Comparison of ENCODE assay signal across 2 cellular contexts in the genomic region with DNA sequence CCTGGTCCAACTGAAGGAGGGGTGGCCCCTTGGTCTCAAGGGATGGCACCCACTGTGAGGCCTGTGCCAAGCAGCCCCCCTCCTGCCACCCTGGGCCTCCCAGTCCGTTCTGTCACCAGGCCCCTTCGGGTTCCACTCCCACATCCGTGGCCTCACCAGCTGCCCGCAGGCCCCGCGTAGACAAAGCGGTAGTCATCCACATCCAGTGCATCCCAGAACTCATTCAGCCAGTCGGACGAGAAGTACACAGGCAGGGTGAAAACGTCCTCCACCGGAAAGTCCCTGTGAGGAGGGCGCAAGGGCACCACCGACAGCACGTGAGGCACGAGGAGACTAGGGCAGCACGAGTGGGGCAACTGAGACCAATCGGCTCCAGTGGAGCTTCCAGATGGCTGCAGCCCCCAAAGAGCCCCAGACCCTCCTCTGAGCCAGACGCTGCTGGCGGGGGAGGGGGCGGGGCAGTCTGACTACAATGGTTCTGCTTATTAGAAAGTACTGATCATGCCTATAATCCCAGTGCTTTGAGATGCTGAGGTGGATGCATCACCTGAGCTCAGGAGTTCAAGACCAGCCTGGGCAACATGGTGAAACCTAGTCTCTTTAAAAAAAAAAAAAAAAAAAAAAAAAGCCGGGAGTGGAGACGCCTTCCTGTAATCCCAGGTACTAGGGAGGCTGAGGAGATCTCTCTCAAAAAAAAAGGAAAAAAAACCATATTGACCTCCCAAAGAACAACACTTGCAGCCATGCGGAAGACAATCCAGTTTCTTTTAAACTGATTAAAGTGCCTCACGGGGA.
TF ChIP-seq lines count a peak whose summit lies in the region.

No MANE protein-coding gene starts in this region.

TF ChIP-seq in GM12878, 131 proteins besides CTCF, POLR2A, EP300 and RAD21:
- TF ChIP-seq, protein P1, sequence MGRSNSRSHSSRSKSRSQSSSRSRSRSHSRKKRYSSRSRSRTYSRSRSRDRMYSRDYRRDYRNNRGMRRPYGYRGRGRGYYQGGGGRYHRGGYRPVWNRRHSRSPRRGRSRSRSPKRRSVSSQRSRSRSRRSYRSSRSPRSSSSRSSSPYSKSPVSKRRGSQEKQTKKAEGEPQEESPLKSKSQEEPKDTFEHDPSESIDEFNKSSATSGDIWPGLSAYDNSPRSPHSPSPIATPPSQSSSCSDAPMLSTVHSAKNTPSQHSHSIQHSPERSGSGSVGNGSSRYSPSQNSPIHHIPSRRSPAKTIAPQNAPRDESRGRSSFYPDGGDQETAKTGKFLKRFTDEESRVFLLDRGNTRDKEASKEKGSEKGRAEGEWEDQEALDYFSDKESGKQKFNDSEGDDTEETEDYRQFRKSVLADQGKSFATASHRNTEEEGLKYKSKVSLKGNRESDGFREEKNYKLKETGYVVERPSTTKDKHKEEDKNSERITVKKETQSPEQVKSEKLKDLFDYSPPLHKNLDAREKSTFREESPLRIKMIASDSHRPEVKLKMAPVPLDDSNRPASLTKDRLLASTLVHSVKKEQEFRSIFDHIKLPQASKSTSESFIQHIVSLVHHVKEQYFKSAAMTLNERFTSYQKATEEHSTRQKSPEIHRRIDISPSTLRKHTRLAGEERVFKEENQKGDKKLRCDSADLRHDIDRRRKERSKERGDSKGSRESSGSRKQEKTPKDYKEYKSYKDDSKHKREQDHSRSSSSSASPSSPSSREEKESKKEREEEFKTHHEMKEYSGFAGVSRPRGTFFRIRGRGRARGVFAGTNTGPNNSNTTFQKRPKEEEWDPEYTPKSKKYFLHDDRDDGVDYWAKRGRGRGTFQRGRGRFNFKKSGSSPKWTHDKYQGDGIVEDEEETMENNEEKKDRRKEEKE (IDR thresholded peaks at IDR 0.05), result no peak
- TF ChIP-seq, protein P2, sequence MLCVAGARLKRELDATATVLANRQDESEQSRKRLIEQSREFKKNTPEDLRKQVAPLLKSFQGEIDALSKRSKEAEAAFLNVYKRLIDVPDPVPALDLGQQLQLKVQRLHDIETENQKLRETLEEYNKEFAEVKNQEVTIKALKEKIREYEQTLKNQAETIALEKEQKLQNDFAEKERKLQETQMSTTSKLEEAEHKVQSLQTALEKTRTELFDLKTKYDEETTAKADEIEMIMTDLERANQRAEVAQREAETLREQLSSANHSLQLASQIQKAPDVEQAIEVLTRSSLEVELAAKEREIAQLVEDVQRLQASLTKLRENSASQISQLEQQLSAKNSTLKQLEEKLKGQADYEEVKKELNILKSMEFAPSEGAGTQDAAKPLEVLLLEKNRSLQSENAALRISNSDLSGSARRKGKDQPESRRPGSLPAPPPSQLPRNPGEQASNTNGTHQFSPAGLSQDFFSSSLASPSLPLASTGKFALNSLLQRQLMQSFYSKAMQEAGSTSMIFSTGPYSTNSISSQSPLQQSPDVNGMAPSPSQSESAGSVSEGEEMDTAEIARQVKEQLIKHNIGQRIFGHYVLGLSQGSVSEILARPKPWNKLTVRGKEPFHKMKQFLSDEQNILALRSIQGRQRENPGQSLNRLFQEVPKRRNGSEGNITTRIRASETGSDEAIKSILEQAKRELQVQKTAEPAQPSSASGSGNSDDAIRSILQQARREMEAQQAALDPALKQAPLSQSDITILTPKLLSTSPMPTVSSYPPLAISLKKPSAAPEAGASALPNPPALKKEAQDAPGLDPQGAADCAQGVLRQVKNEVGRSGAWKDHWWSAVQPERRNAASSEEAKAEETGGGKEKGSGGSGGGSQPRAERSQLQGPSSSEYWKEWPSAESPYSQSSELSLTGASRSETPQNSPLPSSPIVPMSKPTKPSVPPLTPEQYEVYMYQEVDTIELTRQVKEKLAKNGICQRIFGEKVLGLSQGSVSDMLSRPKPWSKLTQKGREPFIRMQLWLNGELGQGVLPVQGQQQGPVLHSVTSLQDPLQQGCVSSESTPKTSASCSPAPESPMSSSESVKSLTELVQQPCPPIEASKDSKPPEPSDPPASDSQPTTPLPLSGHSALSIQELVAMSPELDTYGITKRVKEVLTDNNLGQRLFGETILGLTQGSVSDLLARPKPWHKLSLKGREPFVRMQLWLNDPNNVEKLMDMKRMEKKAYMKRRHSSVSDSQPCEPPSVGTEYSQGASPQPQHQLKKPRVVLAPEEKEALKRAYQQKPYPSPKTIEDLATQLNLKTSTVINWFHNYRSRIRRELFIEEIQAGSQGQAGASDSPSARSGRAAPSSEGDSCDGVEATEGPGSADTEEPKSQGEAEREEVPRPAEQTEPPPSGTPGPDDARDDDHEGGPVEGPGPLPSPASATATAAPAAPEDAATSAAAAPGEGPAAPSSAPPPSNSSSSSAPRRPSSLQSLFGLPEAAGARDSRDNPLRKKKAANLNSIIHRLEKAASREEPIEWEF (IDR thresholded peaks at IDR 0.05; ENCODE audit: insufficient replicate concordance, low read depth, low read length), result no peak

TF ChIP-seq in liver, 16 proteins besides CTCF, POLR2A, EP300 and RAD21:
- TF ChIP-seq GABPA (IDR thresholded peaks at IDR 0.05 in 1 of 2, conservative IDR thresholded peaks at IDR 0.05 in 1 of 2), result no peak
- TF ChIP-seq, protein P3, sequence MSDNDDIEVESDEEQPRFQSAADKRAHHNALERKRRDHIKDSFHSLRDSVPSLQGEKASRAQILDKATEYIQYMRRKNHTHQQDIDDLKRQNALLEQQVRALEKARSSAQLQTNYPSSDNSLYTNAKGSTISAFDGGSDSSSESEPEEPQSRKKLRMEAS (IDR thresholded peaks at IDR 0.05), result no peak
- TF ChIP-seq FOXA1 (IDR thresholded peaks at IDR 0.05), result no peak
- TF ChIP-seq, protein P4, sequence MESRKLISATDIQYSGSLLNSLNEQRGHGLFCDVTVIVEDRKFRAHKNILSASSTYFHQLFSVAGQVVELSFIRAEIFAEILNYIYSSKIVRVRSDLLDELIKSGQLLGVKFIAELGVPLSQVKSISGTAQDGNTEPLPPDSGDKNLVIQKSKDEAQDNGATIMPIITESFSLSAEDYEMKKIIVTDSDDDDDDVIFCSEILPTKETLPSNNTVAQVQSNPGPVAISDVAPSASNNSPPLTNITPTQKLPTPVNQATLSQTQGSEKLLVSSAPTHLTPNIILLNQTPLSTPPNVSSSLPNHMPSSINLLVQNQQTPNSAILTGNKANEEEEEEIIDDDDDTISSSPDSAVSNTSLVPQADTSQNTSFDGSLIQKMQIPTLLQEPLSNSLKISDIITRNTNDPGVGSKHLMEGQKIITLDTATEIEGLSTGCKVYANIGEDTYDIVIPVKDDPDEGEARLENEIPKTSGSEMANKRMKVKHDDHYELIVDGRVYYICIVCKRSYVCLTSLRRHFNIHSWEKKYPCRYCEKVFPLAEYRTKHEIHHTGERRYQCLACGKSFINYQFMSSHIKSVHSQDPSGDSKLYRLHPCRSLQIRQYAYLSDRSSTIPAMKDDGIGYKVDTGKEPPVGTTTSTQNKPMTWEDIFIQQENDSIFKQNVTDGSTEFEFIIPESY (IDR thresholded peaks at IDR 0.05), result no peak
- no peak for TF ChIP-seq SP1 (IDR thresholded peaks at IDR 0.05)
- no peak for TF ChIP-seq HNF4G (IDR thresholded peaks at IDR 0.05)
- TF ChIP-seq FOXA2 (IDR thresholded peaks at IDR 0.05), result no peak
- TF ChIP-seq TAF1 (conservative IDR thresholded peaks at IDR 0.05), result no peak
- TF ChIP-seq, protein P5, sequence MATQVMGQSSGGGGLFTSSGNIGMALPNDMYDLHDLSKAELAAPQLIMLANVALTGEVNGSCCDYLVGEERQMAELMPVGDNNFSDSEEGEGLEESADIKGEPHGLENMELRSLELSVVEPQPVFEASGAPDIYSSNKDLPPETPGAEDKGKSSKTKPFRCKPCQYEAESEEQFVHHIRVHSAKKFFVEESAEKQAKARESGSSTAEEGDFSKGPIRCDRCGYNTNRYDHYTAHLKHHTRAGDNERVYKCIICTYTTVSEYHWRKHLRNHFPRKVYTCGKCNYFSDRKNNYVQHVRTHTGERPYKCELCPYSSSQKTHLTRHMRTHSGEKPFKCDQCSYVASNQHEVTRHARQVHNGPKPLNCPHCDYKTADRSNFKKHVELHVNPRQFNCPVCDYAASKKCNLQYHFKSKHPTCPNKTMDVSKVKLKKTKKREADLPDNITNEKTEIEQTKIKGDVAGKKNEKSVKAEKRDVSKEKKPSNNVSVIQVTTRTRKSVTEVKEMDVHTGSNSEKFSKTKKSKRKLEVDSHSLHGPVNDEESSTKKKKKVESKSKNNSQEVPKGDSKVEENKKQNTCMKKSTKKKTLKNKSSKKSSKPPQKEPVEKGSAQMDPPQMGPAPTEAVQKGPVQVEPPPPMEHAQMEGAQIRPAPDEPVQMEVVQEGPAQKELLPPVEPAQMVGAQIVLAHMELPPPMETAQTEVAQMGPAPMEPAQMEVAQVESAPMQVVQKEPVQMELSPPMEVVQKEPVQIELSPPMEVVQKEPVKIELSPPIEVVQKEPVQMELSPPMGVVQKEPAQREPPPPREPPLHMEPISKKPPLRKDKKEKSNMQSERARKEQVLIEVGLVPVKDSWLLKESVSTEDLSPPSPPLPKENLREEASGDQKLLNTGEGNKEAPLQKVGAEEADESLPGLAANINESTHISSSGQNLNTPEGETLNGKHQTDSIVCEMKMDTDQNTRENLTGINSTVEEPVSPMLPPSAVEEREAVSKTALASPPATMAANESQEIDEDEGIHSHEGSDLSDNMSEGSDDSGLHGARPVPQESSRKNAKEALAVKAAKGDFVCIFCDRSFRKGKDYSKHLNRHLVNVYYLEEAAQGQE (IDR thresholded peaks at IDR 0.05), result no peak
- TF ChIP-seq HNF4A (conservative IDR thresholded peaks at IDR 0.05), result no peak
- TF ChIP-seq EGR1 (IDR thresholded peaks at IDR 0.05; ENCODE audit: low read depth in 2 of 2), result no peak
- TF ChIP-seq NR2F2 (IDR thresholded peaks at IDR 0.05), result no peak
- TF ChIP-seq RXRA (IDR thresholded peaks at IDR 0.05), result no peak
- no peak for TF ChIP-seq JUND (IDR thresholded peaks at IDR 0.05)
- TF ChIP-seq YY1 (IDR thresholded peaks at IDR 0.05), result no peak
- TF ChIP-seq, protein P6, sequence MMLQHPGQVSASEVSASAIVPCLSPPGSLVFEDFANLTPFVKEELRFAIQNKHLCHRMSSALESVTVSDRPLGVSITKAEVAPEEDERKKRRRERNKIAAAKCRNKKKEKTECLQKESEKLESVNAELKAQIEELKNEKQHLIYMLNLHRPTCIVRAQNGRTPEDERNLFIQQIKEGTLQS (IDR thresholded peaks at IDR 0.05), result no peak
